ENCODE assay signal across 8 cellular contexts in genomic region chr19:58439576-58440554, GRCh38.
DNase-seq lines count a peak whose midpoint lies in the region; ATAC-seq and TF ChIP-seq lines count a peak whose summit lies in the region.

Gene ZNF132, minus strand, starts transcription at chr19:58440153. Its CDS starts 332 bp downstream, at chr19:58439821.

- peaks cover 34% of the 10 kb centered on the region for H3K36me3 ChIP-seq in RWPE2 (ENCODE audit: low read depth)
- peaks cover 11 to 30% (median 24%) of the 10 kb centered on the region in 5 donors for H3K36me3 ChIP-seq in subcutaneous abdominal adipose tissue (ENCODE audit: control insufficient read depth in 5 of 5, insufficient read depth in 5 of 5, low read length in 5 of 5)

- H3K4me1 Mint-ChIP-seq in activated naive CD4-positive, alpha-beta T cell treated with anti-CD3 and anti-CD28 coated beads, Interleukin-2, amount 10 ng/mL, durations not matched to agents 7 days and 5 days, result peaks cover 28% of the 10 kb centered on the region

- H3K36me3 Mint-ChIP-seq in activated naive CD4-positive, alpha-beta T cell treated with anti-CD3 and anti-CD28 coated beads, Interleukin-2, amount 10 ng/mL, durations not matched to agents 7 days and 5 days, result peaks cover 50% of the 10 kb centered on the region

- H3K4me3 Mint-ChIP-seq in activated naive CD4-positive, alpha-beta T cell treated with anti-CD3 and anti-CD28 coated beads, Interleukin-2, amount 10 ng/mL, durations not matched to agents 7 days and 5 days, result peak within 1 kb of the TSS; percentile 96

- H3K4me3 ChIP-seq in RWPE2 (ENCODE audit: severe bottlenecking) (peak within 1 kb of the TSS; percentile 55), subcutaneous abdominal adipose tissue (ENCODE audit: low read depth in 1 of 5, low read length in 5 of 5) (peak within 1 kb of the TSS; percentile 87 to 99 (median 94))

- H3K27me3 ChIP-seq in RWPE2 (ENCODE audit: insufficient read depth, poor library complexity, severe bottlenecking), result no peaks in the 10 kb centered on the region
- H3K27me3 ChIP-seq in subcutaneous abdominal adipose tissue (ENCODE audit: control insufficient read depth in 5 of 5, insufficient read depth in 4 of 5, low read length in 5 of 5), result no peaks in the 10 kb centered on the region

- H3K9ac ChIP-seq in subcutaneous abdominal adipose tissue (ENCODE audit: low read length in 5 of 5), result peak within 1 kb of the TSS; percentile 63 to 79 (median 73)

- ATAC-seq in GM19324 (IDR thresholded peaks at IDR 0.05; ENCODE audit: low FRiP score, unreplicated experiment), result peak; percentile 96
- ATAC-seq in HG03520 (IDR thresholded peaks at IDR 0.05; ENCODE audit: unreplicated experiment), result peak; percentile 90
- peak; percentile 98 for ATAC-seq in RWPE2 (ENCODE audit: low read depth)

- TF ChIP-seq CTCF in RWPE2 (IDR thresholded peaks at IDR 0.05; ENCODE audit: poor library complexity, severe bottlenecking), result no peak

- CTCF ChIA-PET in activated naive CD4-positive, alpha-beta T cell treated with anti-CD3 and anti-CD28 coated beads, Interleukin-2, amount 10 ng/mL, durations not matched to agents 7 days and 5 days (lab: Charles Lee), result no interaction called here

- H3K9me3 ChIP-seq in RWPE2 (ENCODE audit: severe bottlenecking), result peaks cover 12% of the 10 kb centered on the region
- H3K9me3 ChIP-seq in subcutaneous abdominal adipose tissue (ENCODE audit: control insufficient read depth in 5 of 5, low read length in 5 of 5), result peaks cover 27 to 40% (median 32%) of the 10 kb centered on the region in 5 donors

- H3K27ac ChIP-seq in RWPE2 (ENCODE audit: poor library complexity, severe bottlenecking) (peak within 1 kb of the TSS; percentile 29), subcutaneous abdominal adipose tissue (ENCODE audit: low read depth, low read length) (peak within 1 kb of the TSS; percentile 67)

- H3K9me3 Mint-ChIP-seq in activated naive CD4-positive, alpha-beta T cell treated with anti-CD3 and anti-CD28 coated beads, Interleukin-2, amount 10 ng/mL, durations not matched to agents 7 days and 5 days, result peaks cover 63% of the 10 kb centered on the region

- H3K27ac Mint-ChIP-seq in activated naive CD4-positive, alpha-beta T cell treated with anti-CD3 and anti-CD28 coated beads, Interleukin-2, amount 10 ng/mL, durations not matched to agents 7 days and 5 days, result peak within 1 kb of the TSS; percentile 96

- H3K4me1 ChIP-seq in RWPE2 (ENCODE audit: insufficient read depth, poor library complexity, severe bottlenecking), result no peaks in the 10 kb centered on the region
- H3K4me1 ChIP-seq in subcutaneous abdominal adipose tissue (ENCODE audit: control insufficient read depth in 5 of 5, insufficient read depth in 5 of 5, low read length in 5 of 5), result peaks cover 3 to 20% (median 18%) of the 10 kb centered on the region in 5 donors

- peaks cover 3% of the 10 kb centered on the region for H3K27me3 Mint-ChIP-seq in activated naive CD4-positive, alpha-beta T cell treated with anti-CD3 and anti-CD28 coated beads, Interleukin-2, amount 10 ng/mL, durations not matched to agents 7 days and 5 days

- DNase-seq in AG20443 (ENCODE audit: low spot score), result peak; percentile 98
- peak; percentile 98 for DNase-seq in RWPE2 (ENCODE audit: low spot score)
- peak; percentile 97 for DNase-seq in activated naive CD4-positive, alpha-beta T cell treated with anti-CD3 and anti-CD28 coated beads, Interleukin-2, amount 10 ng/mL, durations not matched to agents 7 days and 5 days
- peak; percentile 98 for DNase-seq in germinal center (ENCODE audit: low spot score)
- peak; percentile 99 for DNase-seq in non-pigmented ciliary epithelial cell (ENCODE audit: low read depth)

Comparison
In these comparisons a context has a peak if more than half of its experiments do, and no peak if none do; other contexts are left out.
1. Peak in every context shown above with its lines: DNase-seq, ATAC-seq, H3K4me3 ChIP-seq and H3K27ac ChIP-seq.